In genomic region chr12:32854716-32855115, GRCh38 we compare ENCODE assay signal across 26 cellular contexts. TPM values are rescaled to one million over a fixed set of nuclear protein-coding genes. Genes with fewer than 3 reads are reported as not detected.
"Had no signal": no experiment of that assay in that cellular context is flagged by ENCODE, and none has a peak within 500 bp of the region (broad histone marks: within the 10 kb centered on the region; RNA-seq: fewer than 3 reads in every experiment).

No MANE protein-coding gene starts in this region.

- H3K4me3 Mint-ChIP-seq: activated B cell treated with CpG ODN at 0.5 μM for 24 hours; activated T-cell treated with anti-CD3 and anti-CD28 coated beads, Interleukin-2, amount 50 U/mL, for 72 hours; naive thymus-derived CD4-positive, alpha-beta T cell; stimulated activated naive B cell treated with anti-CD40 and anti-IgM and Interleukin-4, amounts not matched to agents 10 μg/mL and 1 μg/mL and 100 μg/mL, for 72 hours; T-helper 17 cell had no signal

- H3K4me3 ChIP-seq: breast epithelium, esophagus squamous epithelium, pancreas, psoas muscle, stomach, thyroid gland, upper lobe of right lung had no signal

- H3K27ac Mint-ChIP-seq: activated B cell treated with CpG ODN at 0.5 μM for 24 hours; activated naive CD4-positive, alpha-beta T cell treated with anti-CD3 and anti-CD28 coated beads, Interleukin-2, amount 50 U/mL, for 72 hours; activated T-cell treated with anti-CD3 and anti-CD28 coated beads, Interleukin-2, amount 50 U/mL, for 72 hours; naive thymus-derived CD4-positive, alpha-beta T cell; stimulated activated naive B cell treated with anti-CD40 and anti-IgM and Interleukin-4, amounts not matched to agents 10 μg/mL and 1 μg/mL and 100 μg/mL, for 72 hours; T-helper 17 cell had no signal

- H3K9me3 ChIP-seq: breast epithelium, esophagus squamous epithelium, pancreas, psoas muscle, stomach, thyroid gland, upper lobe of right lung had no signal

- H3K27me3 ChIP-seq: breast epithelium, esophagus squamous epithelium, pancreas, stomach, thyroid gland, upper lobe of right lung had no signal

- ATAC-seq: activated naive CD4-positive, alpha-beta T cell treated with anti-CD3 and anti-CD28 coated beads, Interleukin-2, amount 50 U/mL, for 72 hours; activated T-cell treated with anti-CD3 and anti-CD28 coated beads, Interleukin-2, amount 50 U/mL, for 72 hours; naive thymus-derived CD4-positive, alpha-beta T cell; psoas muscle; stimulated activated naive B cell treated with anti-CD40 and anti-IgM and Interleukin-4, amounts not matched to agents 10 μg/mL and 1 μg/mL and 100 μg/mL, for 72 hours; T-helper 17 cell; upper lobe of right lung had no signal

- H3K4me1 Mint-ChIP-seq: activated B cell treated with CpG ODN at 0.5 μM for 24 hours; naive thymus-derived CD4-positive, alpha-beta T cell; stimulated activated naive B cell treated with anti-CD40 and anti-IgM and Interleukin-4, amounts not matched to agents 10 μg/mL and 1 μg/mL and 100 μg/mL, for 72 hours; T-helper 17 cell had no signal

- H3K27me3 Mint-ChIP-seq: activated B cell treated with CpG ODN at 0.5 μM for 24 hours had no signal

- H3K9me3 Mint-ChIP-seq: activated B cell treated with CpG ODN at 0.5 μM for 24 hours; activated naive CD4-positive, alpha-beta T cell treated with anti-CD3 and anti-CD28 coated beads, Interleukin-2, amount 50 U/mL, for 72 hours; activated T-cell treated with anti-CD3 and anti-CD28 coated beads, Interleukin-2, amount 50 U/mL, for 72 hours; naive thymus-derived CD4-positive, alpha-beta T cell; stimulated activated naive B cell treated with anti-CD40 and anti-IgM and Interleukin-4, amounts not matched to agents 10 μg/mL and 1 μg/mL and 100 μg/mL, for 72 hours had no signal

- H3K27ac ChIP-seq: breast epithelium, epithelial cell of prostate, esophagus squamous epithelium, pancreas, psoas muscle, stomach, thyroid gland, upper lobe of right lung had no signal

- DNase-seq: activated B cell treated with CpG ODN at 0.5 μM for 24 hours; activated naive CD4-positive, alpha-beta T cell; activated T-cell treated with anti-CD3 and anti-CD28 coated beads for 4 hours; activated T-cell treated with anti-CD3 and anti-CD28 coated beads, Interleukin-2, amount 50 U/mL, for 72 hours; dermis blood vessel endothelial cell; effector CD4-positive, alpha-beta T cell; esophagus squamous epithelium; hippocampal formation; left cardiac atrium; midbrain; naive thymus-derived CD4-positive, alpha-beta T cell; nucleus accumbens; pancreas; psoas muscle; stimulated activated CD4-positive, alpha-beta T cell treated with anti-CD3 and anti-CD28 coated beads, Interleukin-15, amount 100 ng/mL, for 24 hours; stimulated activated CD4-positive, alpha-beta T cell treated with anti-CD3 and anti-CD28 coated beads, Interleukin-2, amount 100 ng/mL, for 24 hours; stimulated activated naive B cell treated with anti-CD40 and anti-IgM and Interleukin-4, amounts not matched to agents 10 μg/mL and 1 μg/mL and 100 μg/mL, for 72 hours; stomach; SW 1271; T-helper 17 cell; T1000; thyroid gland; upper lobe of right lung had no signal

- H3K36me3 ChIP-seq: breast epithelium, esophagus squamous epithelium, thyroid gland, upper lobe of right lung had no signal

- H3K36me3 Mint-ChIP-seq: activated naive CD4-positive, alpha-beta T cell treated with anti-CD3 and anti-CD28 coated beads, Interleukin-2, amount 50 U/mL, for 72 hours; naive thymus-derived CD4-positive, alpha-beta T cell; stimulated activated naive B cell treated with anti-CD40 and anti-IgM and Interleukin-4, amounts not matched to agents 10 μg/mL and 1 μg/mL and 100 μg/mL, for 72 hours had no signal

- H3K4me1 ChIP-seq: breast epithelium, esophagus squamous epithelium, pancreas, psoas muscle, thyroid gland, upper lobe of right lung had no signal

RNA-seq across cellular contexts. Expression of gene PKP2, which starts 41.9 kb away (rescaled TPM):
- total RNA-seq: activated B cell treated with CpG ODN at 0.5 μM for 24 hours had no signal
